In the genomic region with DNA sequence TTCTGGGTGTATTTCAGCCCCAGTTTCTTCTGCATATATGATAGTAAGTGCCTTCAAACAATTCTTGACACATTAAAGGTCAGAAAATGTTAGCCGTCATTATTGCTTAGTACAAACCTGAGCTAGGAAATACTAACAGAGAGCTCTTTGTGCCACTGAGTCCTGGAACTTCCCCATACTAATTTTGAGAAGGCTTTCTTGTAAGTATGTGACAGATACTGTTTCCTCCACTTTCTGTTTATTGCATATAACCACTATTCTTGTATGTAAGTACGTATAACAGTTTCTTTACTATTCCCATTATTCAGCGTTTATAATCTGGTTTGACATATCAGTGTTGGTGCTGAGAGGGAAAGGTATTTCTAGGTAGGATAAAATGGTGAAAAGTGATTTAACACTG, we compare ENCODE assay signal across 22 cellular contexts. TPM values are rescaled to one million over a fixed set of nuclear protein-coding genes. Genes with fewer than 3 reads are reported as not detected.
DNase-seq lines count a peak whose midpoint lies in the region; ATAC-seq and TF ChIP-seq lines count a peak whose summit lies in the region.
"Had no signal": no experiment of that assay in that cellular context is flagged by ENCODE, and none has a peak within 500 bp of the region (broad histone marks: within the 10 kb centered on the region; RNA-seq: fewer than 3 reads in every experiment).

No MANE protein-coding gene starts in this region.

- H3K36me3 Mint-ChIP-seq in activated T-cell treated with anti-CD3 and anti-CD28 coated beads, Interleukin-2, amount 50 U/mL, for 24 hours (ENCODE audit: low read depth), result peaks cover 68% of the 10 kb centered on the region
- H3K36me3 Mint-ChIP-seq in T-helper 17 cell (ENCODE audit: low read depth), result no peaks in the 10 kb centered on the region

- H3K9me3 ChIP-seq in T-helper 17 cell (ENCODE audit: control insufficient read depth, low read length, poor library complexity, severe bottlenecking) (no peaks in the 10 kb centered on the region), gastroesophageal sphincter (no peaks in the 10 kb centered on the region)
- H3K9me3 ChIP-seq: A549 had no signal

- H3K9me3 Mint-ChIP-seq in activated T-cell treated with anti-CD3 and anti-CD28 coated beads, Interleukin-2, amount 50 U/mL, for 24 hours, result no peaks in the 10 kb centered on the region
- H3K9me3 Mint-ChIP-seq: CD8-positive, alpha-beta T cell; HFFc6 had no signal

- H3K4me1 Mint-ChIP-seq in activated T-cell treated with anti-CD3 and anti-CD28 coated beads, Interleukin-2, amount 50 U/mL, for 24 hours (ENCODE audit: low read depth), result peaks cover 86% of the 10 kb centered on the region
- peaks cover 53% of the 10 kb centered on the region for H3K4me1 Mint-ChIP-seq in T-helper 17 cell

- H3K27me3 Mint-ChIP-seq in activated T-cell treated with anti-CD3 and anti-CD28 coated beads, Interleukin-2, amount 50 U/mL, for 24 hours, result no peaks in the 10 kb centered on the region
- no peaks in the 10 kb centered on the region for H3K27me3 Mint-ChIP-seq in T-helper 17 cell

- 32 to 79% methylated on average over 3 of the region's 3 CpGs for WGBS in gastroesophageal sphincter (ENCODE audit: low coverage in 1 of 2), 2 donors

- H3K4me3 ChIP-seq in gastroesophageal sphincter, result peak overlapping the region in 1 of 2 donors; percentile 18
- H3K4me3 ChIP-seq: A549 had no signal

- ATAC-seq in T-helper 17 cell (no peak), gastroesophageal sphincter (no peak), GM21619 (IDR thresholded peaks at IDR 0.05; ENCODE audit: unreplicated experiment) (no peak)
- ATAC-seq: A549; CD8-positive, alpha-beta T cell; HepG2 had no signal

- no peak for TF ChIP-seq POLR2A in gastroesophageal sphincter (IDR thresholded peaks at IDR 0.05)

- no peak for DNase-seq in activated T-cell treated with anti-CD3 and anti-CD28 coated beads, Interleukin-2, amount 50 U/mL, for 24 hours
- DNase-seq in activated T-cell treated with anti-CD3 and anti-CD28 coated beads, Interleukin-2, amount 50 U/mL, for 1 hour, result no peak
- peak; percentile 19 for DNase-seq in COLO829 (ENCODE audit: low spot score)
- DNase-seq in T-helper 17 cell, result no peak
- no peak for DNase-seq in NCI-H345 (lab: John Stamatoyannopoulos, UW)
- DNase-seq: CD8-positive, alpha-beta T cell; DMS53; H7; HFFc6; KBM-7; NCI-H1105; NCI-H1694; NCI-H2107; NCI-H510A treated with DMSO at 0.1 percent for 48 hours; NCI-H774; OCI-M1; RPMI8226; SHP77 treated with DMSO at 0.1 percent for 48 hours had no signal

- TF ChIP-seq CTCF in gastroesophageal sphincter (IDR thresholded peaks at IDR 0.05), result no peak

- no peak overlapping the region for H3K4me3 Mint-ChIP-seq in activated T-cell treated with anti-CD3 and anti-CD28 coated beads, Interleukin-2, amount 50 U/mL, for 24 hours
- H3K4me3 Mint-ChIP-seq in T-helper 17 cell, result no peak overlapping the region
- H3K4me3 Mint-ChIP-seq: CD8-positive, alpha-beta T cell; HFFc6 had no signal

- no peaks in the 10 kb centered on the region for H3K27me3 ChIP-seq in gastroesophageal sphincter

- peak overlapping the region; percentile 11 for H3K27ac Mint-ChIP-seq in activated T-cell treated with anti-CD3 and anti-CD28 coated beads, Interleukin-2, amount 50 U/mL, for 24 hours
- peak overlapping the region; percentile 37 for H3K27ac Mint-ChIP-seq in T-helper 17 cell
- H3K27ac Mint-ChIP-seq: CD8-positive, alpha-beta T cell; HFFc6 had no signal

- peak overlapping the region; percentile 21 to 61 (median 49) for H3K27ac ChIP-seq in gastroesophageal sphincter
- H3K27ac ChIP-seq: A549 had no signal

- TF ChIP-seq EP300 in gastroesophageal sphincter (IDR thresholded peaks at IDR 0.05), result no peak

- peaks cover 22 to 100% (median 37%) of the 10 kb centered on the region in 3 donors for H3K4me1 ChIP-seq in gastroesophageal sphincter

- H3K36me3 ChIP-seq in gastroesophageal sphincter, result peaks cover 0 to 31% of the 10 kb centered on the region in 2 donors

RNA-seq across cellular contexts. Expression of gene PPP1CB, which starts 9.8 kb away (rescaled TPM):
- total RNA-seq in T-helper 17 cell (100 to 1,000 TPM; 309 to 313 TPM), gastroesophageal sphincter (1,000 to 10,000 TPM in 1 of 4 donors, 100 to 1,000 TPM in 3; 524 to 1,194 (median 837) TPM)

RNA-seq across cellular contexts. Expression of gene SPDYA, which starts 49.2 kb away (rescaled TPM):
- total RNA-seq in T-helper 17 cell, result 10 to 100 TPM; 11.2 to 18.7 TPM
- 1 to 10 TPM; 1.0 to 3.9 (median 2.1) TPM for total RNA-seq in gastroesophageal sphincter
